In the genomic region with DNA sequence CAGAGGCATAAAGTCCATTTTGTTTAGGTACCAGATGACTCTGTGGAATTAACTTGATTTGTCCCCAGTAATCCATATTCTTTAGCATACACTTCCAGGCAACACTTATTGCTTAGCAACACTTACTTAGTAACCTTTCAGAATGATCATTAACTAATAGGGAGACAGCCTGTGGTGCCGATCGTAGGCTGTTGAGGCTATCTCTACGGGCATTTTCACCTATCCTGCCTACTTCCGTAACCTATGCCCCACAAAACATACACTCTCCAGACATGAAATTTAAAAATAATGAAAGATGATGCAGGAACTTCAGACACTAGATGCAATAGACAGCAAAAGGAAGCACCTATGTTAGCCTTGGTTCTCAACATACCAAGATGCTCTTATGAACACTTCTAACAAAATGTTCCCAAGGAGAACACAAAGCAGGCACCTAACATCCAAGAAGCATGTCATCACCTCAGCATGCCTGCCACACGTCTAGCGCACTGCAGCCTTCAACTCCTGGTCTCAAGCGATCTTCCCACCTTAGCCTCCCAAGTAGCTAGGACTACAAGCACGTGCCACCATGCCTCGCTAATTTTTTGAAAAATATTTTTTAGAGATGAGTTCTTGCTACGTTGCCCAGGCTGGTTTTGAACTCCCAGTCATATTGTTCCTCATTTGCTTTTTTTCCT, we compare ENCODE assay signal across 29 cellular contexts. TPM values are rescaled to one million over a fixed set of nuclear protein-coding genes. Genes with fewer than 3 reads are reported as not detected.
"Had no signal": no experiment of that assay in that cellular context is flagged by ENCODE, and none has a peak within 500 bp of the region (broad histone marks: within the 10 kb centered on the region; RNA-seq: fewer than 3 reads in every experiment).

No MANE protein-coding gene starts in this region.

- H3K27ac Mint-ChIP-seq: mesothelial cell of epicardium had no signal

- FAIRE-seq: endometrium, islet of Langerhans, keratinocyte had no signal

- DNase-seq: colonic mucosa; cortex of kidney; dermis blood vessel endothelial cell; dorsolateral prefrontal cortex; effector CD4-positive, alpha-beta T cell; effector memory CD4-positive, alpha-beta T cell; erythroblast; esophagus squamous epithelium; foreskin fibroblast; foreskin melanocyte; gastrocnemius medialis; glutamatergic neuron; head of caudate nucleus; heart right ventricle; hippocampal formation; left cardiac atrium; left lung; left ventricle myocardium superior; lower lobe of right lung; mesenchymal stem cell; mucosa of descending colon had no signal

- H3K4me3 Mint-ChIP-seq: mesothelial cell of epicardium had no signal

- H3K36me3 ChIP-seq: colonic mucosa, gastrocnemius medialis, left lung, lower lobe of right lung had no signal

- H3K36me3 Mint-ChIP-seq: mesothelial cell of epicardium had no signal

- H3K27me3 ChIP-seq: colonic mucosa, dorsolateral prefrontal cortex, esophagus squamous epithelium, gastrocnemius medialis, heart right ventricle, left lung had no signal

- H3K9me3 ChIP-seq: colonic mucosa, esophagus squamous epithelium, gastrocnemius medialis, heart right ventricle, left lung, lower lobe of right lung, mucosa of descending colon had no signal

- H3K4me3 ChIP-seq: colonic mucosa, dorsolateral prefrontal cortex, esophagus squamous epithelium, gastrocnemius medialis, heart right ventricle, left lung, lower lobe of right lung, mucosa of descending colon had no signal

- ATAC-seq: esophagus mucosa, gastrocnemius medialis, heart right ventricle, left cardiac atrium, left ventricle myocardium superior, lower lobe of right lung, mucosa of descending colon had no signal

- H3K4me1 ChIP-seq: colonic mucosa had no signal

- H3K27ac ChIP-seq: colonic mucosa, epithelial cell of prostate, esophagus squamous epithelium, gastrocnemius medialis, heart right ventricle, left lung, lower lobe of right lung had no signal

- H3K9me3 Mint-ChIP-seq: mesothelial cell of epicardium had no signal

RNA-seq across cellular contexts. Expression of gene HLF, which starts 34.5 kb away (rescaled TPM):
- total RNA-seq: dermis blood vessel endothelial cell, glomerular endothelial cell, lung microvascular endothelial cell had no signal
